ENCODE assay signal across 8 cellular contexts in the genomic region with DNA sequence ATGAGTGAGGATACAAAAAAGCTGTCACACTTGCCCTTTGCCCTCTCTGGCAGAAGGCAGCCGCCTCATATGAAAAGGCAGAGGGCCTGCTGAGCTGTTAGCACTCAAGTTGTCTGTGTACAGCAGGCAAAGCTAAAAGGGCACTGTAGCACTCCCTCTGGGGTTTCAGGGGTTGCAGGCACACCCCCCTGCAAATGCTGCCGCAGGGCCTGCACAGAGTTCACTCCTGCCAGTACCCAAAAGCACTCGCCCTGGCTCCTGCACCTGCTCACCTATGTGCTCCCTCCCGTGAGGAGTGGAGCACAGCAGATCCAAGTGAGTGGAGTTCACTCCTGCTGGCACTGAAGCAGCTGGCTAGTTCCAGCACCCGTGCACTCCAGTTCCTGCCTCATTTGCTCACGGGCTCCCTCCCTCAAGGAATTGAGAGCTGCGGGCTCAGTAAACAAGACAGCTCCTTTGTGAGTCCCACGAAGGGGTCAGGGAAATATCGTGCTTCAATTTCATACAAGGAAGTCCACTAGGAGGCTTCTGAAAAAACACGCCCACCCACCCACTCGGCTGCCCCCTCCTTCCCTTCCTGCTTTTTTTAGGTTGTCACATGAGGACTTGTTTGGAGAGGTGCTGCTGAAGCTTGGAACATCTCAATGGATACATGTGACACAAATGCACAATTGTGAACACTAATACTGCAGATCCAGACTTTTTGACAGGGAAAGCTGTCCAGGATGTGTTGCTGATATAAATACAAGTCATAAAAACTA. TPM values are rescaled to one million over a fixed set of nuclear protein-coding genes. Genes with fewer than 3 reads are reported as not detected.
DNase-seq lines count a peak whose midpoint lies in the region; ATAC-seq and TF ChIP-seq lines count a peak whose summit lies in the region.

No MANE protein-coding gene starts in this region.

- TF ChIP-seq CTCF in CD14-positive monocyte (IDR thresholded peaks at IDR 0.05) (peak; percentile 15), VCaP (conservative IDR thresholded peaks at IDR 0.05) (0 out of 2 replicates have a peak, but pooled peaks have one; percentile 8), smooth muscle cell (IDR thresholded peaks at IDR 0.05; ENCODE audit: borderline replicate concordance, insufficient read depth, poor library complexity, severe bottlenecking) (no peak)

- H3K4me1 ChIP-seq in iPS-15b (ENCODE audit: control insufficient read depth, insufficient read depth, low read length) = no peaks in the 10 kb centered on the region
- peaks cover 11% of the 10 kb centered on the region for H3K4me1 ChIP-seq in smooth muscle cell (ENCODE audit: low read depth)

- no peak for ATAC-seq in HG03139 (IDR thresholded peaks at IDR 0.05; ENCODE audit: unreplicated experiment)

- peaks cover 22% of the 10 kb centered on the region for H3K4me1 Mint-ChIP-seq in CD14-positive monocyte

- H4K20me1 ChIP-seq in smooth muscle cell (ENCODE audit: low read depth) = no peaks in the 10 kb centered on the region

- H2AFZ ChIP-seq in smooth muscle cell (ENCODE audit: low read depth) = peak overlapping the region; percentile 37

- H3K27ac ChIP-seq in VCaP (no peak overlapping the region), smooth muscle cell (ENCODE audit: low read depth) (no peak overlapping the region)

- peaks cover 0 to 3% of the 10 kb centered on the region in 2 donors for H3K36me3 Mint-ChIP-seq in CD14-positive monocyte

- H3K4me3 ChIP-seq in Jurkat, Clone E6-1 (ENCODE audit: low read length) = no peak overlapping the region
- H3K4me3 ChIP-seq in iPS-15b (ENCODE audit: low read depth, low read length) (peak overlapping the region; percentile 36), smooth muscle cell (no peak overlapping the region)

- H3F3A ChIP-seq in smooth muscle cell (ENCODE audit: low read depth) = no peaks in the 10 kb centered on the region

- H3K9me3 Mint-ChIP-seq in CD14-positive monocyte = peaks cover 0 to 4% (median 0%) of the 10 kb centered on the region in 7 donors

- peaks cover 0 to 3% (median 2%) of the 10 kb centered on the region in 3 donors for H3K27me3 Mint-ChIP-seq in CD14-positive monocyte (ENCODE audit: low read depth in 3 of 3)

- H3K27me3 ChIP-seq in iPS-15b (ENCODE audit: control insufficient read depth, insufficient read depth, low read length) (no peaks in the 10 kb centered on the region), smooth muscle cell (ENCODE audit: low read depth) (no peaks in the 10 kb centered on the region)

- no peak for DNase-seq in CD14-positive monocyte (ENCODE audit: low spot score)
- DNase-seq in Jurkat, Clone E6-1 (ENCODE audit: low read depth, low spot score) = peak; percentile 41
- DNase-seq in smooth muscle cell (lab: John Stamatoyannopoulos, UW; ENCODE audit: unreplicated experiment) = no peak
- no peak for DNase-seq in activated CD4-positive, alpha-beta T cell treated with anti-CD3 and anti-CD28 coated beads for 48 hours
- no peak for DNase-seq in activated CD4-positive, CD25-positive, alpha-beta regulatory T cell treated with anti-CD3 and anti-CD28 coated beads, Interleukin-2, amount 50 U/mL, for 72 hours

- no peaks in the 10 kb centered on the region for H3K36me3 ChIP-seq in iPS-15b (ENCODE audit: control insufficient read depth, insufficient read depth, low read length)
- no peaks in the 10 kb centered on the region for H3K36me3 ChIP-seq in smooth muscle cell (ENCODE audit: low read depth)

- H3K9ac ChIP-seq in iPS-15b (ENCODE audit: low read depth, low read length) (no peak overlapping the region), smooth muscle cell (ENCODE audit: low read depth) (no peak overlapping the region)

- intact Hi-C loops in CD14-positive monocyte (cut with micrococcal nuclease) = no loop called here

- H3K9me3 ChIP-seq in iPS-15b (ENCODE audit: control insufficient read depth, insufficient read depth, low read length) (no peaks in the 10 kb centered on the region), smooth muscle cell (replicated peaks; ENCODE audit: low read depth) (no peaks in the 10 kb centered on the region)

- peak overlapping the region in 6 of 7 donors; percentile 33 to 76 (median 68) for H3K27ac Mint-ChIP-seq in CD14-positive monocyte

- WGBS in smooth muscle cell (ENCODE audit: low lambda C conversion rate) = 44% methylated on average over 11 of the region's 11 CpGs

- H3K4me2 ChIP-seq in smooth muscle cell = no peak overlapping the region

- H3K79me2 ChIP-seq in smooth muscle cell (ENCODE audit: low read depth) = no peaks in the 10 kb centered on the region

- H3K4me3 Mint-ChIP-seq in CD14-positive monocyte = peak overlapping the region; percentile 27 to 51

RNA-seq across cellular contexts. Expression of a gene that starts 9.9 kb away (rescaled TPM):
- polyA plus RNA-seq in CD14-positive monocyte = 100 to 1,000 TPM in 1 of 2 donors, 10 to 100 TPM in 1; 64.4 to 100 TPM
- polyA plus RNA-seq in Jurkat, Clone E6-1 (2012; ENCODE audit: insufficient read depth, insufficient read length) = 170 TPM
- total RNA-seq in smooth muscle cell = 2.6 and 5.0 TPM in 2 replicates
- polyA plus RNA-seq in smooth muscle cell = 1.8 and 3.7 TPM in 2 replicates

Comparison
In these comparisons a context has a peak if more than half of its experiments do, and no peak if none do; other contexts are left out.
1. RNA of a gene that starts 9.9 kb away (polyA plus RNA-seq): 64.4 to 100 TPM in CD14-positive monocyte; 1.8 to 3.7 TPM in smooth muscle cell; every median in the first group is over 10 times any median in the second.